In the genomic region with DNA sequence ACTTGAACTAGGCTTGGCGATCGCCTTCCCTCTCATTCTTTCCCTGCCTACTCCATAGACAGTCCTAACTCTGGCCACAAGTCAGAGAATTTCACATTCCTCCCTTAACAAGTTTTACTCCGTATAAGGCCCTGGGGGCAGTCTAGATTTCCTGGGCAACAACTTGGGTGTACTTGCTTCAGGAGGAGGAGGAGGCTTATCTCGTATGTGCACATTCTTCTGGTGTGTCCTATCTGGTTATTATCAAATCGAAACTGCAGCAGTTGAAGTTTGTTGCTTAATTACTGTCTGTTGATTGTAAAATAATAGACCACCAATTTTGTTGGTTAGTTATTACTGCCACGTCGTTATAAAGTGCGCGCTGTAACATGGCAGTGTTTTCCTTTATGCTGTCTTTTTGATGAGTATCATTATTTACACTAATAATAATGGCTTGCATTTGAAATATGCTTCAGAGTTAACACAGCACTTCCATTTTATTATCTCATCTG, we compare ENCODE assay signal across 1 cellular context.
TF ChIP-seq lines count a peak whose summit lies in the region.

No MANE protein-coding gene starts in this region.

TF ChIP-seq in K562, 482 proteins besides CTCF, POLR2A, EP300 and RAD21 (continued from another document and continues in another):
- TF ChIP-seq, protein P1, sequence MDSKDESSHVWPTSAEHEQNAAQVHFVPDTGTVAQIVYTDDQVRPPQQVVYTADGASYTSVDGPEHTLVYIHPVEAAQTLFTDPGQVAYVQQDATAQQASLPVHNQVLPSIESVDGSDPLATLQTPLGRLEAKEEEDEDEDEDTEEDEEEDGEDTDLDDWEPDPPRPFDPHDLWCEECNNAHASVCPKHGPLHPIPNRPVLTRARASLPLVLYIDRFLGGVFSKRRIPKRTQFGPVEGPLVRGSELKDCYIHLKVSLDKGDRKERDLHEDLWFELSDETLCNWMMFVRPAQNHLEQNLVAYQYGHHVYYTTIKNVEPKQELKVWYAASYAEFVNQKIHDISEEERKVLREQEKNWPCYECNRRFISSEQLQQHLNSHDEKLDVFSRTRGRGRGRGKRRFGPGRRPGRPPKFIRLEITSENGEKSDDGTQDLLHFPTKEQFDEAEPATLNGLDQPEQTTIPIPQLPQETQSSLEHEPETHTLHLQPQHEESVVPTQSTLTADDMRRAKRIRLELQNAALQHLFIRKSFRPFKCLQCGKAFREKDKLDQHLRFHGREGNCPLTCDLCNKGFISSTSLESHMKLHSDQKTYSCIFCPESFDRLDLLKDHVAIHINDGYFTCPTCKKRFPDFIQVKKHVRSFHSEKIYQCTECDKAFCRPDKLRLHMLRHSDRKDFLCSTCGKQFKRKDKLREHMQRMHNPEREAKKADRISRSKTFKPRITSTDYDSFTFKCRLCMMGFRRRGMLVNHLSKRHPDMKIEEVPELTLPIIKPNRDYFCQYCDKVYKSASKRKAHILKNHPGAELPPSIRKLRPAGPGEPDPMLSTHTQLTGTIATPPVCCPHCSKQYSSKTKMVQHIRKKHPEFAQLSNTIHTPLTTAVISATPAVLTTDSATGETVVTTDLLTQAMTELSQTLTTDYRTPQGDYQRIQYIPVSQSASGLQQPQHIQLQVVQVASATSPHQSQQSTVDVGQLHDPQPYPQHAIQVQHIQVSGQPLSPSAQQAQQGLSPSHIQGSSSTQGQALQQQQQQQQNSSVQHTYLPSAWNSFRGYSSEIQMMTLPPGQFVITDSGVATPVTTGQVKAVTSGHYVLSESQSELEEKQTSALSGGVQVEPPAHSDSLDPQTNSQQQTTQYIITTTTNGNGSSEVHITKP (IDR thresholded peaks at IDR 0.05; ENCODE audit: partially characterized antibody), result no peak
- TF ChIP-seq HMGN3 (IDR thresholded peaks at IDR 0.05; ENCODE audit: borderline replicate concordance, extremely low read depth, insufficient read length, low read depth, low read length) (peak; percentile 74), DPF2 (IDR thresholded peaks at IDR 0.05) (peak; percentile 97), ATF7 (IDR thresholded peaks at IDR 0.05) (no peak), MEF2D (tag; conservative IDR thresholded peaks at IDR 0.05; ENCODE audit: low read depth) (no peak), HDAC2 (IDR thresholded peaks at IDR 0.05) (peak; percentile 78), JUNB (CRISPR knock-in tag; conservative IDR thresholded peaks at IDR 0.05) (no peak), NCOR1 (IDR thresholded peaks at IDR 0.05) (peak; percentile 86), POLR3A (IDR thresholded peaks at IDR 0.05; ENCODE audit: borderline replicate concordance, extremely low read depth, insufficient read depth, insufficient read length) (no peak), MTA1 (IDR thresholded peaks at IDR 0.05; ENCODE audit: borderline replicate concordance) (peak; percentile 83), HDAC3 (IDR thresholded peaks at IDR 0.05; ENCODE audit: borderline replicate concordance, partially characterized antibody) (peak; percentile 67), CCNT2 (IDR thresholded peaks at IDR 0.05; ENCODE audit: borderline replicate concordance, extremely low read depth, insufficient read length, low read depth, low read length) (peak; percentile 87), ESRRB (CRISPR knock-in tag; IDR thresholded peaks at IDR 0.05; ENCODE audit: borderline replicate concordance) (no peak), HNRNPLL (IDR thresholded peaks at IDR 0.05; ENCODE audit: low read depth, low read length, poor library complexity, severe bottlenecking) (no peak), MEF2A (IDR thresholded peaks at IDR 0.05; ENCODE audit: control insufficient read depth, low read depth, low read length) (no peak), BCOR (IDR thresholded peaks at IDR 0.05) (peak; percentile 68), MAFG (tag; conservative IDR thresholded peaks at IDR 0.05) (peak; percentile 59), NONO (IDR thresholded peaks at IDR 0.05; ENCODE audit: low read depth in 2 of 2, low read length in 1 of 2) (no peak), ZFX (CRISPR knock-in tag; IDR thresholded peaks at IDR 0.05) (no peak), NR2C1 (IDR thresholded peaks at IDR 0.05) (no peak), NR2C1 (tag; IDR thresholded peaks at IDR 0.05) (no peak), POLR2G (IDR thresholded peaks at IDR 0.05; ENCODE audit: low read depth, low read length) (no peak), RAD51 (IDR thresholded peaks at IDR 0.05; ENCODE audit: borderline replicate concordance, low read depth) (no peak), ZNF717 (CRISPR knock-in tag; IDR thresholded peaks at IDR 0.05) (no peak), POLR3G (IDR thresholded peaks at IDR 0.05; ENCODE audit: extremely low read depth, insufficient read length, insufficient replicate concordance) (no peak), IRF2 (CRISPR knock-in tag; IDR thresholded peaks at IDR 0.05) (no peak), NFXL1 (CRISPR knock-in tag; IDR thresholded peaks at IDR 0.05) (no peak), BRF1 (IDR thresholded peaks at IDR 0.05; ENCODE audit: borderline replicate concordance, extremely low read depth, insufficient read length) (no peak), ZNF668 (CRISPR knock-in tag; IDR thresholded peaks at IDR 0.05) (0 out of 2 replicates have a peak, but pooled peaks have one; percentile 25), MYNN (IDR thresholded peaks at IDR 0.05) (no peak), MYNN (CRISPR knock-in tag; IDR thresholded peaks at IDR 0.05) (no peak), NELFE (IDR thresholded peaks at IDR 0.05; ENCODE audit: insufficient read depth, insufficient read length) (no peak), TCF7 (IDR thresholded peaks at IDR 0.05; ENCODE audit: borderline replicate concordance) (no peak), POLR2AphosphoS2 (IDR thresholded peaks at IDR 0.05; ENCODE audit: low read length) (no peak), SREBF1 (IDR thresholded peaks at IDR 0.05; ENCODE audit: borderline replicate concordance, low read depth, low read length) (no peak), MCM3 (IDR thresholded peaks at IDR 0.05) (no peak), CC2D1A (IDR thresholded peaks at IDR 0.05) (peak; percentile 43; the same call in 1 of the 2 replicates), BHLHE40 (IDR thresholded peaks at IDR 0.05; ENCODE audit: low read length) (peak; percentile 36; the same call in 1 of the 2 replicates)
- TF ChIP-seq, protein P2, sequence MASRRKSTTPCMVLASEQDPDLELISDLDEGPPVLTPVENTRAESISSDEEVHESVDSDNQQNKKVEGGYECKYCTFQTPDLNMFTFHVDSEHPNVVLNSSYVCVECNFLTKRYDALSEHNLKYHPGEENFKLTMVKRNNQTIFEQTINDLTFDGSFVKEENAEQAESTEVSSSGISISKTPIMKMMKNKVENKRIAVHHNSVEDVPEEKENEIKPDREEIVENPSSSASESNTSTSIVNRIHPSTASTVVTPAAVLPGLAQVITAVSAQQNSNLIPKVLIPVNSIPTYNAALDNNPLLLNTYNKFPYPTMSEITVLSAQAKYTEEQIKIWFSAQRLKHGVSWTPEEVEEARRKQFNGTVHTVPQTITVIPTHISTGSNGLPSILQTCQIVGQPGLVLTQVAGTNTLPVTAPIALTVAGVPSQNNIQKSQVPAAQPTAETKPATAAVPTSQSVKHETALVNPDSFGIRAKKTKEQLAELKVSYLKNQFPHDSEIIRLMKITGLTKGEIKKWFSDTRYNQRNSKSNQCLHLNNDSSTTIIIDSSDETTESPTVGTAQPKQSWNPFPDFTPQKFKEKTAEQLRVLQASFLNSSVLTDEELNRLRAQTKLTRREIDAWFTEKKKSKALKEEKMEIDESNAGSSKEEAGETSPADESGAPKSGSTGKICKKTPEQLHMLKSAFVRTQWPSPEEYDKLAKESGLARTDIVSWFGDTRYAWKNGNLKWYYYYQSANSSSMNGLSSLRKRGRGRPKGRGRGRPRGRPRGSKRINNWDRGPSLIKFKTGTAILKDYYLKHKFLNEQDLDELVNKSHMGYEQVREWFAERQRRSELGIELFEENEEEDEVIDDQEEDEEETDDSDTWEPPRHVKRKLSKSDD (conservative IDR thresholded peaks at IDR 0.05; ENCODE audit: low read length), result no peak
- TF ChIP-seq, protein P3, sequence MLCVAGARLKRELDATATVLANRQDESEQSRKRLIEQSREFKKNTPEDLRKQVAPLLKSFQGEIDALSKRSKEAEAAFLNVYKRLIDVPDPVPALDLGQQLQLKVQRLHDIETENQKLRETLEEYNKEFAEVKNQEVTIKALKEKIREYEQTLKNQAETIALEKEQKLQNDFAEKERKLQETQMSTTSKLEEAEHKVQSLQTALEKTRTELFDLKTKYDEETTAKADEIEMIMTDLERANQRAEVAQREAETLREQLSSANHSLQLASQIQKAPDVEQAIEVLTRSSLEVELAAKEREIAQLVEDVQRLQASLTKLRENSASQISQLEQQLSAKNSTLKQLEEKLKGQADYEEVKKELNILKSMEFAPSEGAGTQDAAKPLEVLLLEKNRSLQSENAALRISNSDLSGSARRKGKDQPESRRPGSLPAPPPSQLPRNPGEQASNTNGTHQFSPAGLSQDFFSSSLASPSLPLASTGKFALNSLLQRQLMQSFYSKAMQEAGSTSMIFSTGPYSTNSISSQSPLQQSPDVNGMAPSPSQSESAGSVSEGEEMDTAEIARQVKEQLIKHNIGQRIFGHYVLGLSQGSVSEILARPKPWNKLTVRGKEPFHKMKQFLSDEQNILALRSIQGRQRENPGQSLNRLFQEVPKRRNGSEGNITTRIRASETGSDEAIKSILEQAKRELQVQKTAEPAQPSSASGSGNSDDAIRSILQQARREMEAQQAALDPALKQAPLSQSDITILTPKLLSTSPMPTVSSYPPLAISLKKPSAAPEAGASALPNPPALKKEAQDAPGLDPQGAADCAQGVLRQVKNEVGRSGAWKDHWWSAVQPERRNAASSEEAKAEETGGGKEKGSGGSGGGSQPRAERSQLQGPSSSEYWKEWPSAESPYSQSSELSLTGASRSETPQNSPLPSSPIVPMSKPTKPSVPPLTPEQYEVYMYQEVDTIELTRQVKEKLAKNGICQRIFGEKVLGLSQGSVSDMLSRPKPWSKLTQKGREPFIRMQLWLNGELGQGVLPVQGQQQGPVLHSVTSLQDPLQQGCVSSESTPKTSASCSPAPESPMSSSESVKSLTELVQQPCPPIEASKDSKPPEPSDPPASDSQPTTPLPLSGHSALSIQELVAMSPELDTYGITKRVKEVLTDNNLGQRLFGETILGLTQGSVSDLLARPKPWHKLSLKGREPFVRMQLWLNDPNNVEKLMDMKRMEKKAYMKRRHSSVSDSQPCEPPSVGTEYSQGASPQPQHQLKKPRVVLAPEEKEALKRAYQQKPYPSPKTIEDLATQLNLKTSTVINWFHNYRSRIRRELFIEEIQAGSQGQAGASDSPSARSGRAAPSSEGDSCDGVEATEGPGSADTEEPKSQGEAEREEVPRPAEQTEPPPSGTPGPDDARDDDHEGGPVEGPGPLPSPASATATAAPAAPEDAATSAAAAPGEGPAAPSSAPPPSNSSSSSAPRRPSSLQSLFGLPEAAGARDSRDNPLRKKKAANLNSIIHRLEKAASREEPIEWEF (CRISPR knock-in tag; IDR thresholded peaks at IDR 0.05), result no peak
- TF ChIP-seq, protein P4, sequence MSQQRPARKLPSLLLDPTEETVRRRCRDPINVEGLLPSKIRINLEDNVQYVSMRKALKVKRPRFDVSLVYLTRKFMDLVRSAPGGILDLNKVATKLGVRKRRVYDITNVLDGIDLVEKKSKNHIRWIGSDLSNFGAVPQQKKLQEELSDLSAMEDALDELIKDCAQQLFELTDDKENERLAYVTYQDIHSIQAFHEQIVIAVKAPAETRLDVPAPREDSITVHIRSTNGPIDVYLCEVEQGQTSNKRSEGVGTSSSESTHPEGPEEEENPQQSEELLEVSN (IDR thresholded peaks at IDR 0.05; ENCODE audit: borderline replicate concordance in 1 of 2, extremely low read depth in 1 of 2, insufficient read depth in 1 of 2, insufficient read length in 1 of 2, low read depth in 1 of 2, low read length in 1 of 2, poor library complexity in 1 of 2, severe bottlenecking in 1 of 2), result no peak
- TF ChIP-seq, protein P5, sequence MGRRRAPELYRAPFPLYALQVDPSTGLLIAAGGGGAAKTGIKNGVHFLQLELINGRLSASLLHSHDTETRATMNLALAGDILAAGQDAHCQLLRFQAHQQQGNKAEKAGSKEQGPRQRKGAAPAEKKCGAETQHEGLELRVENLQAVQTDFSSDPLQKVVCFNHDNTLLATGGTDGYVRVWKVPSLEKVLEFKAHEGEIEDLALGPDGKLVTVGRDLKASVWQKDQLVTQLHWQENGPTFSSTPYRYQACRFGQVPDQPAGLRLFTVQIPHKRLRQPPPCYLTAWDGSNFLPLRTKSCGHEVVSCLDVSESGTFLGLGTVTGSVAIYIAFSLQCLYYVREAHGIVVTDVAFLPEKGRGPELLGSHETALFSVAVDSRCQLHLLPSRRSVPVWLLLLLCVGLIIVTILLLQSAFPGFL (CRISPR knock-in tag; IDR thresholded peaks at IDR 0.05), result no peak
- TF ChIP-seq, protein P6, sequence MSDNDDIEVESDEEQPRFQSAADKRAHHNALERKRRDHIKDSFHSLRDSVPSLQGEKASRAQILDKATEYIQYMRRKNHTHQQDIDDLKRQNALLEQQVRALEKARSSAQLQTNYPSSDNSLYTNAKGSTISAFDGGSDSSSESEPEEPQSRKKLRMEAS (CRISPR knock-in tag; IDR thresholded peaks at IDR 0.05), result no peak
- TF ChIP-seq, protein P7, sequence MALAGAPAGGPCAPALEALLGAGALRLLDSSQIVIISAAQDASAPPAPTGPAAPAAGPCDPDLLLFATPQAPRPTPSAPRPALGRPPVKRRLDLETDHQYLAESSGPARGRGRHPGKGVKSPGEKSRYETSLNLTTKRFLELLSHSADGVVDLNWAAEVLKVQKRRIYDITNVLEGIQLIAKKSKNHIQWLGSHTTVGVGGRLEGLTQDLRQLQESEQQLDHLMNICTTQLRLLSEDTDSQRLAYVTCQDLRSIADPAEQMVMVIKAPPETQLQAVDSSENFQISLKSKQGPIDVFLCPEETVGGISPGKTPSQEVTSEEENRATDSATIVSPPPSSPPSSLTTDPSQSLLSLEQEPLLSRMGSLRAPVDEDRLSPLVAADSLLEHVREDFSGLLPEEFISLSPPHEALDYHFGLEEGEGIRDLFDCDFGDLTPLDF (CRISPR knock-in tag; IDR thresholded peaks at IDR 0.05), result no peak
- TF ChIP-seq, protein P8, sequence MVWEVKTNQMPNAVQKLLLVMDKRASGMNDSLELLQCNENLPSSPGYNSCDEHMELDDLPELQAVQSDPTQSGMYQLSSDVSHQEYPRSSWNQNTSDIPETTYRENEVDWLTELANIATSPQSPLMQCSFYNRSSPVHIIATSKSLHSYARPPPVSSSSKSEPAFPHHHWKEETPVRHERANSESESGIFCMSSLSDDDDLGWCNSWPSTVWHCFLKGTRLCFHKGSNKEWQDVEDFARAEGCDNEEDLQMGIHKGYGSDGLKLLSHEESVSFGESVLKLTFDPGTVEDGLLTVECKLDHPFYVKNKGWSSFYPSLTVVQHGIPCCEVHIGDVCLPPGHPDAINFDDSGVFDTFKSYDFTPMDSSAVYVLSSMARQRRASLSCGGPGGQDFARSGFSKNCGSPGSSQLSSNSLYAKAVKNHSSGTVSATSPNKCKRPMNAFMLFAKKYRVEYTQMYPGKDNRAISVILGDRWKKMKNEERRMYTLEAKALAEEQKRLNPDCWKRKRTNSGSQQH (CRISPR knock-in tag; IDR thresholded peaks at IDR 0.05), result no peak
